8 cellular contexts compared by ENCODE assay signal in the genomic region with DNA sequence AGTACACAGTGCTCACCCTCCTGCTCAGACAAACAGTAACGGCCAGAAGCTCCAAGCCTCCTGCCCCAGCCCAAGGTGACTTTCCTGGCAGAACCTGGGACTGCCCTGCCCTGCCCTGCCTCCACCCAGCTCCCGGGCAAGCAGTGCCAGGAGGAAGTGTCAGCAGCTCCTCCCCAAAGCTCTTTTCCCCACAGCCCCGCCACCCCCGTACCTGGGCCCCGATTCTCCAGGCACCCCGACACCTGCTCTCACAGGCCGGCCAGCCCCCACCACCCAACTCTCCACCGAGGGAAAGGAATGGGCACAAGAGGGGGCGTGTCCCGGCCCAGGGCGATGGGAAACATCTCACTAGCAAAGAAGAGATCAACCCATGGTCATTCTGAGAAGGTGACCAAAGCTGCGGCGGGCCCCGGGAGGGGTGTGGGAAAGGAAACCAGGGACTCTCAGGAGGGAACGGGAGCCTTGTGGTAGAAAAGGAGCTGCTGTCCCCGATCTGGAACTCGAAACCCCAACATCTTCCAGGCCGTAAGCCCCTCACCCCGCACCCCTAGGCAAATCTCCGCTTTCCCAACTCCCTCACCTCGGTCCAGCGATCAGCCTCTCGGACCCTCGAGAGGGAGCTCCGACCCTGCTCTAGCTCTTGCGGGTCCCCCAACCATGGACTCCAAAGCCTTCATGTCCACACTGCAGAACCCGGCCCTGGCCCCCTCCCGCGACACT. TPM values are rescaled to one million over a fixed set of nuclear protein-coding genes. Genes with fewer than 3 reads are reported as not detected.
DNase-seq lines count a peak whose midpoint lies in the region; ATAC-seq, FAIRE-seq and TF ChIP-seq lines count a peak whose summit lies in the region.

No MANE protein-coding gene starts in this region.

- H3K27ac ChIP-seq in astrocyte (ENCODE audit: low read depth, low read length) (peak overlapping the region; percentile 99), iPS-20b (ENCODE audit: low read length) (no peak overlapping the region), subcutaneous abdominal adipose tissue (ENCODE audit: low read depth, low read length) (peak overlapping the region; percentile 94)

- H3K9me3 Mint-ChIP-seq in astrocyte (ENCODE audit: unreplicated experiment) = no peaks in the 10 kb centered on the region

- H3K27me3 Mint-ChIP-seq in astrocyte (ENCODE audit: low read depth, unreplicated experiment) = no peaks in the 10 kb centered on the region

- no peaks in the 10 kb centered on the region for H3K27me3 ChIP-seq in astrocyte (ENCODE audit: insufficient read depth, low read length)
- no peaks in the 10 kb centered on the region for H3K27me3 ChIP-seq in iPS-20b (ENCODE audit: insufficient read depth, low read length)
- H3K27me3 ChIP-seq in subcutaneous abdominal adipose tissue (ENCODE audit: control insufficient read depth in 5 of 5, insufficient read depth in 4 of 5, low read length in 5 of 5) = peaks cover 0 to 3% (median 0%) of the 10 kb centered on the region in 5 donors

- TF ChIP-seq CTCF in HFF-Myc (IDR thresholded peaks at IDR 0.05; ENCODE audit: low read depth, low read length, missing control alignments) = no peak
- TF ChIP-seq CTCF in astrocyte (IDR thresholded peaks at IDR 0.05; ENCODE audit: insufficient read depth, low read depth, low read length) = no peak

- H3K9me3 ChIP-seq in astrocyte (ENCODE audit: insufficient read depth, low read depth, low read length) (no peaks in the 10 kb centered on the region), iPS-20b (ENCODE audit: insufficient read depth, low read depth, low read length) (no peaks in the 10 kb centered on the region), subcutaneous abdominal adipose tissue (ENCODE audit: control insufficient read depth in 5 of 5, low read length in 5 of 5) (no peaks in the 10 kb centered on the region)

- peaks cover 94% of the 10 kb centered on the region for H3K79me2 ChIP-seq in astrocyte (ENCODE audit: insufficient read depth, low read length)

- H3K9ac ChIP-seq in astrocyte (ENCODE audit: low read length) = peak overlapping the region; percentile 96
- peak overlapping the region; percentile 75; the same call in 1 of the 2 replicates for H3K9ac ChIP-seq in iPS-20b (ENCODE audit: low read depth, low read length)
- peak overlapping the region; percentile 26 to 77 (median 49) for H3K9ac ChIP-seq in subcutaneous abdominal adipose tissue (ENCODE audit: low read length in 5 of 5)

- H3K27ac Mint-ChIP-seq in astrocyte (ENCODE audit: unreplicated experiment) = peak overlapping the region; percentile 91

- peaks cover 75% of the 10 kb centered on the region for H4K20me1 ChIP-seq in astrocyte (ENCODE audit: insufficient read depth, low read length)

- H3K36me3 ChIP-seq in astrocyte (ENCODE audit: insufficient read depth, low read length) = no peaks in the 10 kb centered on the region
- no peaks in the 10 kb centered on the region for H3K36me3 ChIP-seq in iPS-20b (ENCODE audit: insufficient read depth, low read depth, low read length)
- no peaks in the 10 kb centered on the region for H3K36me3 ChIP-seq in subcutaneous abdominal adipose tissue (ENCODE audit: control insufficient read depth in 5 of 5, insufficient read depth in 5 of 5, low read length in 5 of 5)

- H3K4me3 ChIP-seq in HFF-Myc (replicated peaks; ENCODE audit: low read depth, low read length) (peak overlapping the region; percentile 82), astrocyte (ENCODE audit: insufficient read depth, low read depth, low read length) (peak overlapping the region; percentile 83), iPS-20b (ENCODE audit: low read length) (peak overlapping the region; percentile 83), subcutaneous abdominal adipose tissue (ENCODE audit: low read depth in 1 of 5, low read length in 5 of 5) (peak overlapping the region; percentile 64 to 75 (median 69))

- peaks cover 84% of the 10 kb centered on the region for H3K4me1 ChIP-seq in astrocyte (ENCODE audit: insufficient read depth, low read length)
- peaks cover 68% of the 10 kb centered on the region for H3K4me1 ChIP-seq in iPS-20b (ENCODE audit: insufficient read depth, low read length)
- H3K4me1 ChIP-seq in subcutaneous abdominal adipose tissue (ENCODE audit: control insufficient read depth in 5 of 5, insufficient read depth in 5 of 5, low read length in 5 of 5) = peaks cover 23 to 97% (median 90%) of the 10 kb centered on the region in 5 donors

- ATAC-seq in HG03469 (IDR thresholded peaks at IDR 0.05; ENCODE audit: unreplicated experiment) = no peak
- ATAC-seq in HG02885 (IDR thresholded peaks at IDR 0.05; ENCODE audit: poor library complexity, unreplicated experiment) = no peak

- peaks cover 3% of the 10 kb centered on the region for H3K36me3 Mint-ChIP-seq in astrocyte (ENCODE audit: low read depth, unreplicated experiment)

- DNase-seq in HFF-Myc (ENCODE audit: extremely low read depth, low read depth) = no peak
- DNase-seq in astrocyte (ENCODE audit: low read depth) = no peak
- no peak for DNase-seq in GM12891 (ENCODE audit: insufficient read length, low spot score)
- no peak for DNase-seq in activated CD4-positive, alpha-beta T cell treated with anti-CD3 and anti-CD28 coated beads for 4 hours

- H2AFZ ChIP-seq in astrocyte (ENCODE audit: low read depth, low read length) = no peak overlapping the region

- H3K4me2 ChIP-seq in astrocyte (ENCODE audit: low read length) = peak overlapping the region; percentile 91

- H3K4me1 Mint-ChIP-seq in astrocyte (ENCODE audit: low read depth, unreplicated experiment) = peaks cover 60% of the 10 kb centered on the region

- FAIRE-seq in astrocyte (lab: Jason Lieb, UNC) = no peak
- no peak for FAIRE-seq in GM12891 (lab: Jason Lieb, UNC)

- peak overlapping the region; percentile 94 for H3K4me3 Mint-ChIP-seq in astrocyte (ENCODE audit: unreplicated experiment)

- TF ChIP-seq POLR2A in GM12891 (IDR thresholded peaks at IDR 0.05; ENCODE audit: low read depth, low read length) = no peak

TF ChIP-seq in GM12891, 5 proteins besides CTCF, POLR2A, EP300 and RAD21:
- TF ChIP-seq TAF1 (IDR thresholded peaks at IDR 0.05; ENCODE audit: low read depth, low read length) (no peak), POU2F2 (IDR thresholded peaks at IDR 0.05; ENCODE audit: low read depth, low read length) (no peak), SPI1 (IDR thresholded peaks at IDR 0.05; ENCODE audit: low read depth, low read length) (no peak), POLR2AphosphoS5 (IDR thresholded peaks at IDR 0.05; ENCODE audit: low read depth, low read length) (no peak), PAX5 (IDR thresholded peaks at IDR 0.05; ENCODE audit: insufficient read depth, low read length, severe bottlenecking) (no peak)

RNA-seq across cellular contexts. Expression of a gene that starts 1.2 kb away (rescaled TPM):
- total RNA-seq in astrocyte = 241 and 296 TPM in 2 replicates
- 13.4 TPM for polyA plus RNA-seq in GM12891 (2012; ENCODE audit: low read depth, missing spikeins)

RNA-seq across cellular contexts. Expression of a gene that starts 31.5 kb away (rescaled TPM):
- total RNA-seq in astrocyte = not detected in 2 replicates
- not detected for polyA plus RNA-seq in GM12891 (2012; ENCODE audit: low read depth, missing spikeins)

RNA-seq across cellular contexts. Expression of a gene that starts 43.3 kb away (rescaled TPM):
- total RNA-seq in astrocyte = 0.43 TPM in 1 of 2 replicates, not detected in the other
- polyA plus RNA-seq in GM12891 (2012; ENCODE audit: low read depth, missing spikeins) = not detected
